In genomic region chr6:108785653-108786052, GRCh38 we compare ENCODE assay signal across 34 cellular contexts.
"Had no signal": no experiment of that assay in that cellular context is flagged by ENCODE, and none has a peak within 500 bp of the region (broad histone marks: within the 10 kb centered on the region; RNA-seq: fewer than 3 reads in every experiment).

No MANE protein-coding gene starts in this region.

- H3K36me3 ChIP-seq: ascending aorta, cardiac muscle cell had no signal

- H3K9me3 ChIP-seq: ascending aorta had no signal

- DNase-seq: activated B cell treated with CpG ODN at 0.5 μM for 24 hours; activated CD4-positive, alpha-beta memory T cell treated with anti-CD3 and anti-CD28 coated beads, Interleukin-2, amount 10 ng/mL, durations not matched to agents 7 days and 5 days; activated CD4-positive, alpha-beta T cell treated with anti-CD3 and anti-CD28 coated beads for 4 hours; activated CD4-positive, alpha-beta T cell treated with anti-CD3 and anti-CD28 coated beads, Interleukin-2, amount 10 ng/mL, durations not matched to agents 24 days and 14 days; activated CD4-positive, alpha-beta T cell treated with anti-CD3 and anti-CD28 coated beads, Interleukin-2, amount 50 U/mL, for 48 hours; activated CD4-positive, CD25-positive, alpha-beta regulatory T cell treated with anti-CD3 and anti-CD28 coated beads, Interleukin-2, amount 50 U/mL, for 72 hours; activated CD8-positive, alpha-beta memory T cell treated with anti-CD3 and anti-CD28 coated beads for 24 hours; activated CD8-positive, alpha-beta memory T cell treated with anti-CD3 and anti-CD28 coated beads, Interleukin-2, amount 10 ng/mL, durations not matched to agents 7 days and 5 days; activated CD8-positive, alpha-beta memory T cell treated with anti-CD3 and anti-CD28 coated beads, Interleukin-2, amount 50 U/mL, for 48 hours; activated effector memory CD4-positive, alpha-beta T cell treated with Interleukin-2 at 50 U/mL for 16 hours; activated gamma-delta T cell; activated naive CD4-positive, alpha-beta T cell treated with anti-CD3 and anti-CD28 coated beads, Interleukin-2, amount 10 ng/mL, durations not matched to agents 7 days and 5 days; activated naive CD4-positive, alpha-beta T cell treated with Interleukin-2 at 50 U/mL for 16 hours; activated naive CD8-positive, alpha-beta T cell treated with anti-CD3 and anti-CD28 coated beads, Interleukin-2, amount 10 ng/mL, durations not matched to agents 7 days and 5 days; activated naive CD8-positive, alpha-beta T cell treated with anti-CD3 and anti-CD28 coated beads, Interleukin-2, amount 50 U/mL, for 24 hours; activated T-cell treated with anti-CD3 and anti-CD28 coated beads, Interleukin-2, amount 50 U/mL, for 24 hours; activated T-cell treated with anti-CD3 and anti-CD28 coated beads, Interleukin-2, amount 50 U/mL, for 48 hours; amygdala; anterior cingulate cortex; caudate nucleus; cerebellar nuclear complex; T-cell; T-helper 2 cell; T-helper 9 cell had no signal

- H3K27me3 ChIP-seq: ascending aorta had no signal

- H3K4me3 ChIP-seq: ascending aorta, cardiac muscle cell had no signal

- H3K36me3 Mint-ChIP-seq: activated naive CD4-positive, alpha-beta T cell treated with anti-CD3 and anti-CD28 coated beads, Interleukin-2, amount 10 ng/mL, durations not matched to agents 7 days and 5 days; activated naive CD4-positive, alpha-beta T cell treated with anti-CD3 and anti-CD28 coated beads, Interleukin-2, amount 50 U/mL, for 24 hours; activated naive CD8-positive, alpha-beta T cell had no signal

- H3K9me3 Mint-ChIP-seq: activated CD4-positive, alpha-beta memory T cell treated with anti-CD3 and anti-CD28 coated beads, Interleukin-2, amount 10 ng/mL, durations not matched to agents 7 days and 5 days; activated CD4-positive, alpha-beta T cell treated with anti-CD3 and anti-CD28 coated beads, Interleukin-2, amount 10 ng/mL, durations not matched to agents 24 days and 14 days; activated naive CD4-positive, alpha-beta T cell treated with anti-CD3 and anti-CD28 coated beads, Interleukin-2, amount 10 ng/mL, durations not matched to agents 7 days and 5 days; activated naive CD4-positive, alpha-beta T cell treated with anti-CD3 and anti-CD28 coated beads, Interleukin-2, amount 50 U/mL, for 24 hours; activated naive CD8-positive, alpha-beta T cell treated with anti-CD3 and anti-CD28 coated beads, Interleukin-2, amount 50 U/mL, for 24 hours; activated T-helper 2 cell treated with anti-CD3 and anti-CD28 coated beads, Interferon-gamma antibody, Interleukin-2, Interleukin-4, amounts not matched to agents 10 μg/mL and 5 μg/mL and 100 μg/mL, durations not matched to agents 14 hours and 24 hours and 36 hours; central memory CD8-positive, alpha-beta T cell; T-helper 2 cell treated with Interferon-gamma antibody and Interleukin-4, amounts not matched to agents 5 μg/mL and 100 μg/mL, for 36 hours had no signal

- FAIRE-seq: TTC549 had no signal

- H3K4me3 Mint-ChIP-seq: activated B cell treated with CpG ODN at 0.5 μM for 24 hours; activated CD4-positive, alpha-beta memory T cell treated with anti-CD3 and anti-CD28 coated beads, Interleukin-2, amount 10 ng/mL, durations not matched to agents 7 days and 5 days; activated CD4-positive, alpha-beta T cell treated with anti-CD3 and anti-CD28 coated beads, Interleukin-2, amount 10 ng/mL, durations not matched to agents 24 days and 14 days; activated CD8-positive, alpha-beta memory T cell treated with anti-CD3 and anti-CD28 coated beads, Interleukin-2, amount 10 ng/mL, durations not matched to agents 7 days and 5 days; activated naive CD4-positive, alpha-beta T cell treated with anti-CD3 and anti-CD28 coated beads, Interleukin-2, amount 10 ng/mL, durations not matched to agents 7 days and 5 days; activated naive CD4-positive, alpha-beta T cell treated with anti-CD3 and anti-CD28 coated beads, Interleukin-2, amount 50 U/mL, for 24 hours; activated naive CD8-positive, alpha-beta T cell; activated naive CD8-positive, alpha-beta T cell treated with anti-CD3 and anti-CD28 coated beads, Interleukin-2, amount 10 ng/mL, durations not matched to agents 7 days and 5 days; activated naive CD8-positive, alpha-beta T cell treated with anti-CD3 and anti-CD28 coated beads, Interleukin-2, amount 50 U/mL, for 24 hours; activated T-cell treated with anti-CD3 and anti-CD28 coated beads, Interleukin-2, amount 50 U/mL, for 24 hours; brain; central memory CD8-positive, alpha-beta T cell; T-cell; T-helper 2 cell treated with Interferon-gamma antibody and Interleukin-4, amounts not matched to agents 5 μg/mL and 100 μg/mL, for 36 hours had no signal

- H3K27me3 Mint-ChIP-seq: central memory CD8-positive, alpha-beta T cell had no signal

- H3K27ac Mint-ChIP-seq: activated B cell treated with CpG ODN at 0.5 μM for 24 hours; activated CD4-positive, alpha-beta memory T cell treated with anti-CD3 and anti-CD28 coated beads, Interleukin-2, amount 10 ng/mL, durations not matched to agents 7 days and 5 days; activated CD4-positive, alpha-beta T cell treated with anti-CD3 and anti-CD28 coated beads, Interleukin-2, amount 10 ng/mL, durations not matched to agents 24 days and 14 days; activated CD8-positive, alpha-beta memory T cell treated with anti-CD3 and anti-CD28 coated beads, Interleukin-2, amount 10 ng/mL, durations not matched to agents 7 days and 5 days; activated naive CD4-positive, alpha-beta T cell treated with anti-CD3 and anti-CD28 coated beads, Interleukin-2, amount 10 ng/mL, durations not matched to agents 7 days and 5 days; activated naive CD4-positive, alpha-beta T cell treated with anti-CD3 and anti-CD28 coated beads, Interleukin-2, amount 50 U/mL, for 24 hours; activated naive CD8-positive, alpha-beta T cell; activated naive CD8-positive, alpha-beta T cell treated with anti-CD3 and anti-CD28 coated beads, Interleukin-2, amount 10 ng/mL, durations not matched to agents 7 days and 5 days; activated naive CD8-positive, alpha-beta T cell treated with anti-CD3 and anti-CD28 coated beads, Interleukin-2, amount 50 U/mL, for 24 hours; activated T-cell treated with anti-CD3 and anti-CD28 coated beads, Interleukin-2, amount 50 U/mL, for 24 hours; activated T-helper 2 cell treated with anti-CD3 and anti-CD28 coated beads, Interferon-gamma antibody, Interleukin-2, Interleukin-4, amounts not matched to agents 10 μg/mL and 5 μg/mL and 100 μg/mL, durations not matched to agents 14 hours and 24 hours and 36 hours; brain; T-cell; T-helper 2 cell treated with Interferon-gamma antibody and Interleukin-4, amounts not matched to agents 5 μg/mL and 100 μg/mL, for 36 hours had no signal

- ATAC-seq: activated CD8-positive, alpha-beta memory T cell treated with anti-CD3 and anti-CD28 coated beads, Interleukin-2, amount 10 ng/mL, durations not matched to agents 7 days and 5 days; activated naive CD8-positive, alpha-beta T cell treated with anti-CD3 and anti-CD28 coated beads, Interleukin-2, amount 50 U/mL, for 24 hours; T-cell had no signal

- H3K27ac ChIP-seq: ascending aorta, cardiac muscle cell, VCaP had no signal
